ENCODE assay signal across 8 cellular contexts in genomic region chr2:56763683-56764082, GRCh38.
"Had no signal": no experiment of that assay in that cellular context is flagged by ENCODE, and none has a peak within 500 bp of the region (broad histone marks: within the 10 kb centered on the region; RNA-seq: fewer than 3 reads in every experiment).

No MANE protein-coding gene starts in this region.

- FAIRE-seq: G401.6, GM12878, GM12891, GM12892, GM18507, GM19239 had no signal

- ATAC-seq: GM12878 had no signal

- H3K4me3 ChIP-seq: GM12878 had no signal

- DNase-seq: GDM1, GF-D8 had no signal
